Comparison of ENCODE assay signal across 8 cellular contexts in genomic region chr12:111841750-111842555, GRCh38. TPM values are rescaled to one million over a fixed set of nuclear protein-coding genes. Genes with fewer than 3 reads are reported as not detected.
A peak's percentile ranks its signal among the peaks of the same experiment; 100 is the strongest.
DNase-seq lines count a peak whose midpoint lies in the region; TF ChIP-seq lines count a peak whose summit lies in the region.

A gene with protein sequence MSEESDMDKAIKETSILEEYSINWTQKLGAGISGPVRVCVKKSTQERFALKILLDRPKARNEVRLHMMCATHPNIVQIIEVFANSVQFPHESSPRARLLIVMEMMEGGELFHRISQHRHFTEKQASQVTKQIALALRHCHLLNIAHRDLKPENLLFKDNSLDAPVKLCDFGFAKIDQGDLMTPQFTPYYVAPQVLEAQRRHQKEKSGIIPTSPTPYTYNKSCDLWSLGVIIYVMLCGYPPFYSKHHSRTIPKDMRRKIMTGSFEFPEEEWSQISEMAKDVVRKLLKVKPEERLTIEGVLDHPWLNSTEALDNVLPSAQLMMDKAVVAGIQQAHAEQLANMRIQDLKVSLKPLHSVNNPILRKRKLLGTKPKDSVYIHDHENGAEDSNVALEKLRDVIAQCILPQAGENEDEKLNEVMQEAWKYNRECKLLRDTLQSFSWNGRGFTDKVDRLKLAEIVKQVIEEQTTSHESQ (plus strand): TSS chr12:111842228. CDS start chr12:111842734, 506 bp downstream.

- H3K36me3 ChIP-seq in HAP-1 (replicated peaks), result peaks cover 40% of the 10 kb centered on the region
- no peaks in the 10 kb centered on the region for H3K36me3 ChIP-seq in MM.1S (replicated peaks; ENCODE audit: insufficient read depth, low read length)

- peak; percentile 90 for DNase-seq in G401 (ENCODE audit: low spot score)
- DNase-seq in HAP-1 (ENCODE audit: low spot score in 2 of 2), result peak; percentile 89 to 95
- DNase-seq in MM.1S, result peak; percentile 88
- peak; percentile 72 for DNase-seq in SHP77 treated with DMSO at 0.1 percent for 48 hours (lab: John Stamatoyannopoulos, UW)
- peak; percentile 99 for DNase-seq in activated effector memory CD4-positive, alpha-beta T cell treated with anti-CD3 and anti-CD28 coated beads, Interleukin-2, amount 50 U/mL, for 16 hours
- peak; percentile 89 for DNase-seq in fibroblast of the conjunctiva (ENCODE audit: low read depth)
- peak; percentile 96 for DNase-seq in nephron progenitor cell

- peak within 1 kb of the TSS; percentile 77 for H3K4me2 ChIP-seq in MM.1S (ENCODE audit: low read depth, low read length)

- peaks cover 61% of the 10 kb centered on the region for H3K36me3 Mint-ChIP-seq in nephron progenitor cell (ENCODE audit: low read depth)
- H3K36me3 Mint-ChIP-seq in stimulated activated naive CD8-positive, alpha-beta T cell treated with anti-CD3 and anti-CD28 coated beads, Interleukin-15, Interleukin-2, amounts not matched to agents 100 ng/mL and 50 ng/mL, for 24 hours (ENCODE audit: low read depth), result peaks cover 46% of the 10 kb centered on the region

- H3K4me3 Mint-ChIP-seq in nephron progenitor cell, result peak within 1 kb of the TSS; percentile 98
- H3K4me3 Mint-ChIP-seq in stimulated activated naive CD8-positive, alpha-beta T cell treated with anti-CD3 and anti-CD28 coated beads, Interleukin-15, Interleukin-2, amounts not matched to agents 100 ng/mL and 50 ng/mL, for 24 hours, result peak within 1 kb of the TSS; percentile 95

- H3K27me3 ChIP-seq in HAP-1 (ENCODE audit: low read depth) (no peaks in the 10 kb centered on the region), MM.1S (replicated peaks; ENCODE audit: insufficient read depth, low read length) (no peaks in the 10 kb centered on the region)

- peak within 1 kb of the TSS; percentile 66; the same call in 1 of the 2 replicates for H3K27ac ChIP-seq in MM.1S (ENCODE audit: low read length)

- H3F3A ChIP-seq in MM.1S (ENCODE audit: insufficient read depth, low read length), result no peaks in the 10 kb centered on the region

- H4K20me1 ChIP-seq in MM.1S (ENCODE audit: insufficient read depth, low read length), result no peaks in the 10 kb centered on the region

- no peaks in the 10 kb centered on the region for H3K9me2 ChIP-seq in MM.1S (replicated peaks; ENCODE audit: insufficient read depth, low read length)

- H3K4me3 ChIP-seq in HAP-1 (peak within 1 kb of the TSS; percentile 56), MM.1S (ENCODE audit: low read length) (peak within 1 kb of the TSS; percentile 94)

- H3K9me3 ChIP-seq in HAP-1, result no peaks in the 10 kb centered on the region
- no peaks in the 10 kb centered on the region for H3K9me3 ChIP-seq in MM.1S (replicated peaks; ENCODE audit: insufficient read depth, low read length)

- no peak for TF ChIP-seq CTCF in MM.1S (IDR thresholded peaks at IDR 0.05; ENCODE audit: low read length)
- TF ChIP-seq CTCF in nephron progenitor cell (IDR thresholded peaks at IDR 0.05), result no peak

- H3K4me1 Mint-ChIP-seq in nephron progenitor cell, result peaks cover 47% of the 10 kb centered on the region
- peaks cover 66% of the 10 kb centered on the region for H3K4me1 Mint-ChIP-seq in stimulated activated naive CD8-positive, alpha-beta T cell treated with anti-CD3 and anti-CD28 coated beads, Interleukin-15, Interleukin-2, amounts not matched to agents 100 ng/mL and 50 ng/mL, for 24 hours (ENCODE audit: low read depth)

- H3K4me1 ChIP-seq in HAP-1 (peaks cover 4% of the 10 kb centered on the region), MM.1S (ENCODE audit: low read length) (no peaks in the 10 kb centered on the region)

- H3K27me3 Mint-ChIP-seq in nephron progenitor cell (ENCODE audit: low read depth, poor library complexity), result peaks cover 3% of the 10 kb centered on the region
- no peaks in the 10 kb centered on the region for H3K27me3 Mint-ChIP-seq in stimulated activated naive CD8-positive, alpha-beta T cell treated with anti-CD3 and anti-CD28 coated beads, Interleukin-15, Interleukin-2, amounts not matched to agents 100 ng/mL and 50 ng/mL, for 24 hours

- peaks cover 3% of the 10 kb centered on the region for H3K9me3 Mint-ChIP-seq in nephron progenitor cell
- no peaks in the 10 kb centered on the region for H3K9me3 Mint-ChIP-seq in stimulated activated naive CD8-positive, alpha-beta T cell treated with anti-CD3 and anti-CD28 coated beads, Interleukin-15, Interleukin-2, amounts not matched to agents 100 ng/mL and 50 ng/mL, for 24 hours

- H3K27ac Mint-ChIP-seq in nephron progenitor cell, result peak within 1 kb of the TSS; percentile 100
- H3K27ac Mint-ChIP-seq in stimulated activated naive CD8-positive, alpha-beta T cell treated with anti-CD3 and anti-CD28 coated beads, Interleukin-15, Interleukin-2, amounts not matched to agents 100 ng/mL and 50 ng/mL, for 24 hours, result peak within 1 kb of the TSS; percentile 98

- in situ Hi-C loops in G401 (cut with HindIII; ENCODE audit: low sequenced_read_pairs), result no loop called here
- in situ Hi-C loops in HAP-1 (cut with MboI; ENCODE audit: low sequenced_read_pairs), result no loop called here

- peak within 1 kb of the TSS; percentile 86 for H2AFZ ChIP-seq in MM.1S (ENCODE audit: low read length)

- H3K9ac ChIP-seq in MM.1S (ENCODE audit: low read length), result peak within 1 kb of the TSS; percentile 85

- peaks cover 62% of the 10 kb centered on the region for H3K79me2 ChIP-seq in MM.1S (ENCODE audit: low read length)

RNA-seq across cellular contexts. Expression of the gene that starts here (rescaled TPM):
- 87.2 and 94.3 TPM in 2 replicates for total RNA-seq in G401 (2014; rRNA removed; shearing (Covaris generic))

Comparison
In these comparisons a context has a peak if more than half of its experiments do, and no peak if none do; other contexts are left out.
1. Peak in every context shown above with its lines: DNase-seq, H3K4me3 ChIP-seq and H3K27ac ChIP-seq.